Comparison of ENCODE assay signal across 8 cellular contexts in genomic region chr20:62952373-62953166, GRCh38. TPM values are rescaled to one million over a fixed set of nuclear protein-coding genes. Genes with fewer than 3 reads are reported as not detected.
A peak's percentile ranks its signal among the peaks of the same experiment; 100 is the strongest.
DNase-seq lines count a peak whose midpoint lies in the region; ATAC-seq and TF ChIP-seq lines count a peak whose summit lies in the region.

TSS of gene SLC17A9 (plus strand) at chr20:62952709. CDS start at chr20:62952831, 122 bp downstream.

- H3K9me3 ChIP-seq in fibroblast of lung (ENCODE audit: control insufficient read depth, insufficient read depth, low read depth, low read length) = no peaks in the 10 kb centered on the region

- peak within 1 kb of the TSS; percentile 85 for H3K4me3 Mint-ChIP-seq in activated CD8-positive, alpha-beta T cell treated with anti-CD3 and anti-CD28 coated beads for 36 hours
- peak within 1 kb of the TSS; percentile 18 for H3K4me3 Mint-ChIP-seq in nephron progenitor cell

- CTCF ChIA-PET in activated CD8-positive, alpha-beta T cell treated with anti-CD3 and anti-CD28 coated beads for 36 hours (lab: Charles Lee) = interaction anchor here (1.2 to 3.2 kb wide), 3 partner anchors 20 to 38 kb away, joined by 3 to 17 read pairs (median 4); no protein-coding TSS in a partner anchor

- H3K4me1 Mint-ChIP-seq in activated CD8-positive, alpha-beta T cell treated with anti-CD3 and anti-CD28 coated beads for 36 hours (ENCODE audit: low read depth) = peaks cover 20% of the 10 kb centered on the region
- peaks cover 32% of the 10 kb centered on the region for H3K4me1 Mint-ChIP-seq in nephron progenitor cell

- H3K79me2 ChIP-seq in fibroblast of lung (ENCODE audit: control insufficient read depth, insufficient read depth, low read length) = no peaks in the 10 kb centered on the region

- H3K27me3 ChIP-seq in fibroblast of lung (ENCODE audit: control insufficient read depth, insufficient read depth, low read length) = no peaks in the 10 kb centered on the region

- peak within 1 kb of the TSS; percentile 66 for H3K4me2 ChIP-seq in fibroblast of lung (ENCODE audit: extremely low read depth, insufficient read depth, low read length)

- POLR2A ChIA-PET in activated CD8-positive, alpha-beta T cell treated with anti-CD3 and anti-CD28 coated beads for 36 hours (lab: Charles Lee) = interaction anchor here (0.9 to 3.3 kb wide), 8 partner anchors 8 to 54 kb away, joined by 3 to 29 read pairs (median 4); partner anchors contain the start of gene GID8

- TF ChIP-seq CTCF in AG10803 (conservative IDR thresholded peaks at IDR 0.05; ENCODE audit: low read length) (no peak), fibroblast of lung (conservative IDR thresholded peaks at IDR 0.05 in 1 of 2, IDR thresholded peaks at IDR 0.05 in 1 of 2; ENCODE audit: low read depth in 1 of 2, low read length in 2 of 2) (no peak), nephron progenitor cell (IDR thresholded peaks at IDR 0.05) (no peak)
- no peak for TF ChIP-seq CTCF in activated CD8-positive, alpha-beta T cell treated with anti-CD3 and anti-CD28 coated beads for 36 hours (IDR thresholded peaks at IDR 0.05)

- H3K27ac Mint-ChIP-seq in activated CD8-positive, alpha-beta T cell treated with anti-CD3 and anti-CD28 coated beads for 36 hours = peak within 1 kb of the TSS; percentile 90
- H3K27ac Mint-ChIP-seq in nephron progenitor cell = no peak within 1 kb of the TSS

- DNase-seq in AG10803 (ENCODE audit: low read depth) (peak; percentile 71), GM19238 (ENCODE audit: insufficient read length, low spot score) (peak; percentile 83), fibroblast of lung (ENCODE audit: low read depth in 2 of 2) (peak; percentile 25 to 39), nephron progenitor cell (peak; percentile 50), NCI-H2227 (lab: John Stamatoyannopoulos, UW; ENCODE audit: unreplicated experiment) (no peak), NCI-H1105 (lab: John Stamatoyannopoulos, UW) (no peak)
- peak; percentile 88 for DNase-seq in activated CD8-positive, alpha-beta T cell treated with anti-CD3 and anti-CD28 coated beads for 36 hours

- H3K36me3 Mint-ChIP-seq in activated CD8-positive, alpha-beta T cell treated with anti-CD3 and anti-CD28 coated beads for 36 hours (ENCODE audit: low read depth) = peaks cover 51% of the 10 kb centered on the region
- peaks cover 38% of the 10 kb centered on the region for H3K36me3 Mint-ChIP-seq in nephron progenitor cell (ENCODE audit: low read depth)

- peaks cover 7% of the 10 kb centered on the region for H3K4me1 ChIP-seq in fibroblast of lung (ENCODE audit: control insufficient read depth, extremely low read depth, insufficient read depth, low read length)

- no peaks in the 10 kb centered on the region for H4K20me1 ChIP-seq in fibroblast of lung (ENCODE audit: control insufficient read depth, extremely low read depth, insufficient read depth, low read length)

- no peaks in the 10 kb centered on the region for H3K9me3 Mint-ChIP-seq in activated CD8-positive, alpha-beta T cell treated with anti-CD3 and anti-CD28 coated beads for 36 hours
- peaks cover 9% of the 10 kb centered on the region for H3K9me3 Mint-ChIP-seq in nephron progenitor cell

- intact Hi-C loops in activated CD8-positive, alpha-beta T cell treated with anti-CD3 and anti-CD28 coated beads for 36 hours (cut with micrococcal nuclease) = loop anchor here (10.0 kb wide), 1 partner anchor 48 kb away; no protein-coding TSS in a partner anchor

- peak within 1 kb of the TSS; percentile 83 for H3K27ac ChIP-seq in fibroblast of lung (ENCODE audit: insufficient read depth, low read length)

- H2AFZ ChIP-seq in fibroblast of lung (ENCODE audit: low read length) = peak within 1 kb of the TSS; percentile 76

- peaks cover 5% of the 10 kb centered on the region for H3K36me3 ChIP-seq in fibroblast of lung (ENCODE audit: control insufficient read depth, insufficient read depth, low read length)

- H3K4me3 ChIP-seq in AG10803 (ENCODE audit: low read length) (peak within 1 kb of the TSS; percentile 69), fibroblast of lung (replicated peaks in 1 of 4; ENCODE audit: control extremely low read depth in 1 of 4, insufficient read depth in 1 of 4, low read depth in 3 of 4, low read length in 4 of 4) (peak within 1 kb of the TSS; percentile 10 to 46 (median 36))

- no peaks in the 10 kb centered on the region for H3K27me3 Mint-ChIP-seq in activated CD8-positive, alpha-beta T cell treated with anti-CD3 and anti-CD28 coated beads for 36 hours
- H3K27me3 Mint-ChIP-seq in nephron progenitor cell (ENCODE audit: low read depth, poor library complexity) = no peaks in the 10 kb centered on the region

- ATAC-seq in HG03565 (IDR thresholded peaks at IDR 0.05; ENCODE audit: unreplicated experiment) = peak; percentile 42
- ATAC-seq in activated CD8-positive, alpha-beta T cell treated with anti-CD3 and anti-CD28 coated beads for 36 hours = peak; percentile 72

- peak within 1 kb of the TSS; percentile 63 for H3K9ac ChIP-seq in fibroblast of lung (ENCODE audit: insufficient read depth, low read length)

RNA-seq across cellular contexts. Expression of gene SLC17A9, which starts in this region (rescaled TPM):
- total RNA-seq in activated CD8-positive, alpha-beta T cell treated with anti-CD3 and anti-CD28 coated beads for 36 hours = 10 to 100 TPM; 78.5 to 78.7 TPM
- 3.3 and 6.4 TPM in 2 replicates for total RNA-seq in fibroblast of lung
- 3.4 and 6.8 TPM in 2 replicates for polyA plus RNA-seq in fibroblast of lung
- polyA plus RNA-seq in fibroblast of lung (2012) = 6.3 and 9.8 TPM in 2 replicates
- polyA minus RNA-seq in fibroblast of lung (ENCODE audit: low replicate concordance) = 4.1 and 7.8 TPM in 2 replicates

Comparison
In these comparisons a context has a peak if more than half of its experiments do, and no peak if none do; other contexts are left out.
1. RNA of gene SLC17A9 (total RNA-seq): 78.5 to 78.7 TPM in activated CD8-positive, alpha-beta T cell treated with anti-CD3 and anti-CD28 coated beads for 36 hours; 3.3 to 6.4 TPM in fibroblast of lung; every median in the first group is over 10 times any median in the second.
2. DNase-seq: peak in AG10803 (single experiment), GM19238 (single experiment), activated CD8-positive, alpha-beta T cell treated with anti-CD3 and anti-CD28 coated beads for 36 hours (single experiment), fibroblast of lung (2 of 2) and nephron progenitor cell (single experiment); none in NCI-H2227 (single experiment) and NCI-H1105 (single experiment).